Comparison of ENCODE assay signal across 22 cellular contexts in the genomic region with DNA sequence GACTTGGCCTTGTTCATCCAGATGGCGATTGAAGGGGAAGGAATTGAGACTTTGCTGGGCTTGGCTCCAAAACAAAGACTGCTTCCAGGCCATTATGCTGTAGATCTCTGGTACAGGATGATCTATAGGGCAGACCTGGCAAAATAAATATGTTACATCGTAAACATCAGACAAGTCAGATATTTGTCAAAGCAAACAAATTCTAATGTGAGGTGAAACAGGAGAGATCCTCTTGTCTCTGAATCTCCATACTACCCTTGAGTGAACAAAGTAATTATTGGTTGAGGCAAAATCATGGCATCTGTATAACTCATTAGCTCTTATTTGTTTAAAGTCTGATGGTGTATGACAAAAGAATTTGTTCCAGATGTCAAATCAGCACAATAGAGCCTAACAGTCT.
DNase-seq lines count a peak whose midpoint lies in the region; ATAC-seq and TF ChIP-seq lines count a peak whose summit lies in the region.
"Had no signal": no experiment of that assay in that cellular context is flagged by ENCODE, and none has a peak within 500 bp of the region (broad histone marks: within the 10 kb centered on the region; RNA-seq: fewer than 3 reads in every experiment).

No MANE protein-coding gene starts in this region.

- ATAC-seq in GM18861 (IDR thresholded peaks at IDR 0.05; ENCODE audit: unreplicated experiment): no peak
- ATAC-seq: left cardiac atrium; mucosa of descending colon; natural killer cell treated with Interleukin-12 subunit alpha and Interleukin-12 subunit beta and Interleukin-15 and Interleukin-18, amount 100 ng/mL, for 72 hours had no signal

- no peaks in the 10 kb centered on the region for H3K27me3 Mint-ChIP-seq in mesothelial cell of epicardium (ENCODE audit: low read depth)
- H3K27me3 Mint-ChIP-seq: activated CD4-positive, alpha-beta memory T cell treated with anti-CD3 and anti-CD28 coated beads, Interleukin-2, amount 10 ng/mL, durations not matched to agents 7 days and 5 days; activated naive CD8-positive, alpha-beta T cell; natural killer cell treated with Interleukin-12 subunit alpha and Interleukin-12 subunit beta and Interleukin-15 and Interleukin-18, amount 100 ng/mL, for 72 hours had no signal

- peak; percentile 45 for DNase-seq in NCI-H1092 (lab: John Stamatoyannopoulos, UW)
- peak; percentile 36 for DNase-seq in NCI-H2029 treated with DMSO at 0.1 percent for 48 hours (lab: John Stamatoyannopoulos, UW)
- DNase-seq in NCI-H748 (lab: John Stamatoyannopoulos, UW; ENCODE audit: unreplicated experiment): peak; percentile 96
- DNase-seq in mesothelial cell of epicardium (ENCODE audit: low spot score in 2 of 2, unreplicated experiment in 2 of 2): no peak
- no peak for DNase-seq in coronary artery (ENCODE audit: low spot score)
- no peak for DNase-seq in KBM-7
- DNase-seq: activated CD4-positive, alpha-beta memory T cell treated with anti-CD3 and anti-CD28 coated beads, Interleukin-2, amount 10 ng/mL, durations not matched to agents 7 days and 5 days; DMS79; effector CD4-positive, alpha-beta T cell; hippocampal formation; left cardiac atrium; mucosa of descending colon; NCI-H82; occipital lobe; SIG-M5; stimulated activated CD4-positive, alpha-beta T cell treated with anti-CD3 and anti-CD28 coated beads, Interleukin-4, amount 100 ng/mL, for 1 hour; SW 1271; T-helper 9 cell had no signal

- H3K4me1 Mint-ChIP-seq in mesothelial cell of epicardium: peaks cover 21% of the 10 kb centered on the region
- H3K4me1 Mint-ChIP-seq: activated CD4-positive, alpha-beta memory T cell treated with anti-CD3 and anti-CD28 coated beads, Interleukin-2, amount 10 ng/mL, durations not matched to agents 7 days and 5 days had no signal

- H3K4me3 Mint-ChIP-seq in mesothelial cell of epicardium: no peak overlapping the region
- H3K4me3 Mint-ChIP-seq: activated CD4-positive, alpha-beta memory T cell treated with anti-CD3 and anti-CD28 coated beads, Interleukin-2, amount 10 ng/mL, durations not matched to agents 7 days and 5 days; activated naive CD8-positive, alpha-beta T cell; natural killer cell treated with Interleukin-12 subunit alpha and Interleukin-12 subunit beta and Interleukin-15 and Interleukin-18, amount 100 ng/mL, for 72 hours had no signal

- H3K27ac ChIP-seq in coronary artery: no peak overlapping the region
- H3K27ac ChIP-seq: tibial nerve had no signal

- peaks cover 50% of the 10 kb centered on the region for H3K9me3 Mint-ChIP-seq in mesothelial cell of epicardium

- in situ Hi-C loops in KBM-7 (cut with MboI; ENCODE audit: low pct_unique_long_range_greater_than_20kb, low sequenced_read_pairs): no loop called here

- H3K4me3 ChIP-seq in coronary artery: no peak overlapping the region
- H3K4me3 ChIP-seq: mucosa of descending colon, tibial nerve had no signal

- H3K36me3 Mint-ChIP-seq in mesothelial cell of epicardium: peaks cover 31% of the 10 kb centered on the region
- H3K36me3 Mint-ChIP-seq: natural killer cell treated with Interleukin-12 subunit alpha and Interleukin-12 subunit beta and Interleukin-15 and Interleukin-18, amount 100 ng/mL, for 72 hours had no signal

- TF ChIP-seq CTCF in mesothelial cell of epicardium (IDR thresholded peaks at IDR 0.05; ENCODE audit: unreplicated experiment): no peak
- no peak for TF ChIP-seq CTCF in coronary artery (IDR thresholded peaks at IDR 0.05)

- H3K27ac Mint-ChIP-seq in mesothelial cell of epicardium: peak overlapping the region; percentile 87
- H3K27ac Mint-ChIP-seq: activated CD4-positive, alpha-beta memory T cell treated with anti-CD3 and anti-CD28 coated beads, Interleukin-2, amount 10 ng/mL, durations not matched to agents 7 days and 5 days; activated naive CD8-positive, alpha-beta T cell; natural killer cell treated with Interleukin-12 subunit alpha and Interleukin-12 subunit beta and Interleukin-15 and Interleukin-18, amount 100 ng/mL, for 72 hours had no signal

Comparison
In these comparisons a context has a peak if more than half of its experiments do, and no peak if none do; other contexts are left out.
1. DNase-seq: peak in NCI-H1092 (single experiment), NCI-H2029 treated with DMSO at 0.1 percent for 48 hours (single experiment) and NCI-H748 (single experiment); none in mesothelial cell of epicardium (0 of 2), coronary artery (single experiment) and KBM-7 (single experiment).